In genomic region chr16:86362155-86362849, GRCh38 we compare ENCODE assay signal across 1 cellular context.
TF ChIP-seq lines count a peak whose summit lies in the region.

No MANE protein-coding gene starts in this region.

TF ChIP-seq in K562, 482 proteins besides CTCF, POLR2A, EP300 and RAD21 (continued from another document):
- TF ChIP-seq RBM34 (IDR thresholded peaks at IDR 0.05; ENCODE audit: borderline replicate concordance, insufficient read depth, low read length) (no peak), HINFP (tag; conservative IDR thresholded peaks at IDR 0.05; ENCODE audit: low read depth) (no peak), ZNF175 (CRISPR knock-in tag; IDR thresholded peaks at IDR 0.05; ENCODE audit: low read depth) (no peak), MGA (IDR thresholded peaks at IDR 0.05) (no peak), ZNF76 (CRISPR knock-in tag; IDR thresholded peaks at IDR 0.05; ENCODE audit: borderline replicate concordance) (no peak), ETV1 (tag; conservative IDR thresholded peaks at IDR 0.05; ENCODE audit: low read depth) (no peak), E2F3 (CRISPR knock-in tag; IDR thresholded peaks at IDR 0.05) (no peak), ARID3B (CRISPR knock-in tag; IDR thresholded peaks at IDR 0.05; ENCODE audit: borderline replicate concordance) (no peak), ZFP36 (IDR thresholded peaks at IDR 0.05; ENCODE audit: low read depth, low read length, partially characterized antibody) (no peak), THAP7 (CRISPR knock-in tag; IDR thresholded peaks at IDR 0.05) (no peak), KLF6 (CRISPR knock-in tag; IDR thresholded peaks at IDR 0.05; ENCODE audit: borderline replicate concordance) (no peak), TSHZ1 (CRISPR knock-in tag; IDR thresholded peaks at IDR 0.05) (no peak), HCFC1 (IDR thresholded peaks at IDR 0.05; ENCODE audit: low read depth, low read length) (peak; percentile 64), BRCA1 (IDR thresholded peaks at IDR 0.05) (no peak), BRCA1 (CRISPR knock-in tag; IDR thresholded peaks at IDR 0.05) (no peak), KLF13 (tag; IDR thresholded peaks at IDR 0.05; ENCODE audit: borderline replicate concordance, low read depth) (no peak), ZFP91 (CRISPR knock-in tag; IDR thresholded peaks at IDR 0.05) (no peak), RAD51 (IDR thresholded peaks at IDR 0.05; ENCODE audit: borderline replicate concordance, low read depth) (peak; percentile 43), MXI1 (IDR thresholded peaks at IDR 0.05; ENCODE audit: low read depth, low read length) (no peak), CCAR2 (IDR thresholded peaks at IDR 0.05; ENCODE audit: low read depth, low read length) (no peak), SNRNP70 (optimal IDR thresholded peaks at IDR 0.05; ENCODE audit: low read depth, low read length) (no peak), CEBPG (CRISPR knock-in tag; IDR thresholded peaks at IDR 0.05) (no peak), CEBPG (tag; conservative IDR thresholded peaks at IDR 0.05 in 1 of 2, IDR thresholded peaks at IDR 0.05 in 1 of 2) (no peak), FOXJ2 (tag; IDR thresholded peaks at IDR 0.05) (no peak), SIX5 (IDR thresholded peaks at IDR 0.05; ENCODE audit: borderline replicate concordance in 1 of 2, insufficient read depth in 1 of 2, low read depth in 1 of 2, low read length in 2 of 2) (peak; percentile 20 to 22; a peak in 1 of 4 replicates), MEF2D (tag; conservative IDR thresholded peaks at IDR 0.05; ENCODE audit: low read depth) (no peak), NEUROD1 (IDR thresholded peaks at IDR 0.05; ENCODE audit: borderline replicate concordance, low read depth, low read length, partially characterized antibody) (no peak), USF2 (CRISPR knock-in tag; IDR thresholded peaks at IDR 0.05) (peak; percentile 65), MCM5 (IDR thresholded peaks at IDR 0.05; ENCODE audit: low read depth) (no peak), SMARCA5 (IDR thresholded peaks at IDR 0.05) (no peak), ZNF785 (CRISPR knock-in tag; IDR thresholded peaks at IDR 0.05) (no peak), ZFX (CRISPR knock-in tag; IDR thresholded peaks at IDR 0.05) (no peak), HOXB6 (CRISPR knock-in tag; IDR thresholded peaks at IDR 0.05; ENCODE audit: borderline replicate concordance) (no peak), ZNF586 (CRISPR knock-in tag; conservative IDR thresholded peaks at IDR 0.05) (no peak)
